ENCODE assay signal across 10 cellular contexts in the genomic region with DNA sequence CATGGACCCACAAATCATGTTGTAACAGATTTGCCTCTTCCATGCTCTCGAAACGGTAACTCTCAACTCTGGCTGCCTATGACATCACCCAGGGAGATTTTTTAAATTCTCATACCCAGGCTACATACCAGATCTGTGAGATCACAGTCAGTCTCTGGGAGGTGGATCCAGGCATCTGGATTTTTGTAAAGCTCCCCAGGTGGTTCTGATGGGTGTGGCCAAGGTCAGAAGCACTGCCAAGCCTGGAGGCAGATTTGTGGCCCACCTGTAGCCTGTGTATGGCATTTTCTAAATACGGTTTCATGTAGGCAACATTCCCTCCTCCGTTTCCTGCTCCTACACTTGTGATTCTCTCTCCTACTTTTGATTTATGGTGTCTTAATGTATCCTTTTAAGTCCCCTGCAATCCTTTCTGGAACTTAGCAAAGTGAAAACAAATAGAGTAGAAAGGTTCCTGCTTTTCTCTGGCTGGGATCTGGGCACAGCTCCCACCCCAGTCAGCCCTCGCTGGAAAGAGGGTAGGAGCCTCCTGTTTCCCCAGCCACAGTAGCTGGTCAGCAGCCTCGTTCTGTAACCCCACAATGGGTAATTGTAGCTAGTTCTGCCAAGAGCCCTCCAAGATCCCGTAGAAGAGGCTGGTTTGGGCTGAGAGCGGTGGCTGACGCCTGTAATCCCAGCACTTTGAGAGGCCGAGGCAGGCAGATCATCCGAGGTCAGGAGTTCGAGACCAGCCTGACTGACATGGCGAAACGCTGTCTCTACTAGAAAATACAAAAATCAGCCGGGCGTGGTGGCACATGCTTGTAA.
DNase-seq lines count a peak whose midpoint lies in the region; ATAC-seq and TF ChIP-seq lines count a peak whose summit lies in the region.
"Had no signal": no experiment of that assay in that cellular context is flagged by ENCODE, and none has a peak within 500 bp of the region (broad histone marks: within the 10 kb centered on the region; RNA-seq: fewer than 3 reads in every experiment).

No MANE protein-coding gene starts in this region.

- TF ChIP-seq RAD21 in SK-N-SH (IDR thresholded peaks at IDR 0.05; ENCODE audit: low read length) = no peak

- no peak for ATAC-seq in mucosa of descending colon
- ATAC-seq in HG02610 (IDR thresholded peaks at IDR 0.05; ENCODE audit: unreplicated experiment) = no peak

- H3F3A ChIP-seq in SK-N-SH (replicated peaks; ENCODE audit: insufficient read depth) = no peaks in the 10 kb centered on the region
- no peaks in the 10 kb centered on the region for H3F3A ChIP-seq in smooth muscle cell (ENCODE audit: low read depth)

- CTCF ChIA-PET in SK-N-SH (lab: Yijun Ruan, JAX) = interaction anchor here (1.5 to 2.4 kb wide), 2 partner anchors 10 to 21 kb away, joined by 3 to 9 read pairs; no protein-coding TSS in a partner anchor

- H4K20me1 ChIP-seq in SK-N-SH (ENCODE audit: insufficient read depth) (no peaks in the 10 kb centered on the region), smooth muscle cell (ENCODE audit: low read depth) (peaks cover 13% of the 10 kb centered on the region)

- intact Hi-C loops in mucosa of descending colon (cut with DNase I, micrococcal nuclease) = no loop called here

- H3K4me1 ChIP-seq in SK-N-SH (ENCODE audit: control insufficient read depth in 1 of 2, insufficient read depth in 2 of 2, low read depth in 1 of 2, low read length in 1 of 2) (peaks cover 14 to 15% of the 10 kb centered on the region in 2 experiments; a peak in 2 of 4 replicates), smooth muscle cell (ENCODE audit: low read depth) (no peaks in the 10 kb centered on the region), mucosa of descending colon (ENCODE audit: low read depth) (no peaks in the 10 kb centered on the region)

- H3K4me2 ChIP-seq in SK-N-SH = peak overlapping the region; percentile 27; the same call in 1 of the 2 replicates
- peak overlapping the region; percentile 35 for H3K4me2 ChIP-seq in smooth muscle cell

- H2AFZ ChIP-seq in SK-N-SH (ENCODE audit: low read depth) (no peak overlapping the region), smooth muscle cell (ENCODE audit: low read depth) (no peak overlapping the region)

- POLR2A ChIA-PET in SK-N-SH (lab: Yijun Ruan, JAX) = no interaction called here

- TF ChIP-seq CTCF in SK-N-SH (IDR thresholded peaks at IDR 0.05) (no peak), smooth muscle cell (IDR thresholded peaks at IDR 0.05; ENCODE audit: borderline replicate concordance, insufficient read depth, poor library complexity, severe bottlenecking) (no peak), mucosa of descending colon (IDR thresholded peaks at IDR 0.05) (no peak)

- H3K4me3 ChIP-seq in SK-N-SH (ENCODE audit: low read depth in 2 of 2, low read length in 1 of 2) (no peak overlapping the region), smooth muscle cell (no peak overlapping the region), mucosa of descending colon (no peak overlapping the region)
- H3K4me3 ChIP-seq: cardiac muscle cell had no signal

- H3K79me2 ChIP-seq in SK-N-SH (ENCODE audit: insufficient read depth) (no peaks in the 10 kb centered on the region), smooth muscle cell (ENCODE audit: low read depth) (no peaks in the 10 kb centered on the region)

- H3K9me2 ChIP-seq in SK-N-SH = no peaks in the 10 kb centered on the region

- 66% methylated on average over 15 of the region's 16 CpGs for WGBS in SK-N-SH (ENCODE audit: low lambda C conversion rate)
- WGBS in smooth muscle cell (ENCODE audit: low lambda C conversion rate) = 58% methylated on average over 16 of the region's 16 CpGs

- H3K27me3 ChIP-seq in SK-N-SH (ENCODE audit: insufficient read depth) (no peaks in the 10 kb centered on the region), smooth muscle cell (ENCODE audit: low read depth) (no peaks in the 10 kb centered on the region)
- H3K27me3 ChIP-seq: cardiac muscle cell had no signal

- H3K36me3 ChIP-seq in SK-N-SH (replicated peaks in 1 of 2; ENCODE audit: control insufficient read depth in 1 of 2, insufficient read depth in 2 of 2, low read length in 1 of 2) (no peaks in the 10 kb centered on the region), smooth muscle cell (ENCODE audit: low read depth) (no peaks in the 10 kb centered on the region), mucosa of descending colon (ENCODE audit: low read depth) (no peaks in the 10 kb centered on the region)
- H3K36me3 ChIP-seq: cardiac muscle cell had no signal

- H3K27ac ChIP-seq in SK-N-SH (ENCODE audit: low read depth in 2 of 2, low read length in 1 of 2) (peak overlapping the region in 1 of 2 experiments; percentile 36; a peak in 2 of 4 replicates), smooth muscle cell (ENCODE audit: low read depth) (peak overlapping the region; percentile 65)
- H3K27ac ChIP-seq: cardiac muscle cell had no signal

- DNase-seq in HCEC 1CT = peak; percentile 79
- no peak for DNase-seq in SK-N-SH
- peak; percentile 54 for DNase-seq in iPS DF 19.7 (ENCODE audit: low read depth, low spot score)
- no peak for DNase-seq in smooth muscle cell (lab: John Stamatoyannopoulos, UW; ENCODE audit: unreplicated experiment)
- no peak for DNase-seq in activated naive CD4-positive, alpha-beta T cell treated with Interleukin-2 at 50 U/mL for 16 hours
- DNase-seq in mucosa of gallbladder (ENCODE audit: low spot score) = no peak
- no peak for DNase-seq in mucosa of descending colon
- DNase-seq: substantia nigra had no signal

- H3K9ac ChIP-seq in SK-N-SH = no peak overlapping the region
- H3K9ac ChIP-seq in smooth muscle cell (ENCODE audit: low read depth) = peak overlapping the region; percentile 43

- H3K9me3 ChIP-seq in SK-N-SH (no peaks in the 10 kb centered on the region), smooth muscle cell (replicated peaks; ENCODE audit: low read depth) (no peaks in the 10 kb centered on the region), mucosa of descending colon (no peaks in the 10 kb centered on the region)

- no peak for TF ChIP-seq EP300 in SK-N-SH (IDR thresholded peaks at IDR 0.05; ENCODE audit: borderline replicate concordance in 1 of 2, low read depth in 1 of 2, low read length in 1 of 2)

TF ChIP-seq in SK-N-SH, 30 proteins besides CTCF, POLR2A, EP300 and RAD21 (continues in another document):
- TF ChIP-seq NFIC (IDR thresholded peaks at IDR 0.05; ENCODE audit: borderline replicate concordance) (no peak), RFX5 (IDR thresholded peaks at IDR 0.05; ENCODE audit: low read length) (no peak), ZBTB33 (IDR thresholded peaks at IDR 0.05; ENCODE audit: borderline replicate concordance, low read depth) (no peak), USF1 (IDR thresholded peaks at IDR 0.05; ENCODE audit: borderline replicate concordance, low read depth) (no peak), POLR2AphosphoS5 (IDR thresholded peaks at IDR 0.05; ENCODE audit: low read depth, low read length) (no peak), PBX3 (IDR thresholded peaks at IDR 0.05) (peak; percentile 29; the same call in 1 of the 2 replicates), GABPA (IDR thresholded peaks at IDR 0.05; ENCODE audit: low read depth) (no peak)
- TF ChIP-seq, protein P1, sequence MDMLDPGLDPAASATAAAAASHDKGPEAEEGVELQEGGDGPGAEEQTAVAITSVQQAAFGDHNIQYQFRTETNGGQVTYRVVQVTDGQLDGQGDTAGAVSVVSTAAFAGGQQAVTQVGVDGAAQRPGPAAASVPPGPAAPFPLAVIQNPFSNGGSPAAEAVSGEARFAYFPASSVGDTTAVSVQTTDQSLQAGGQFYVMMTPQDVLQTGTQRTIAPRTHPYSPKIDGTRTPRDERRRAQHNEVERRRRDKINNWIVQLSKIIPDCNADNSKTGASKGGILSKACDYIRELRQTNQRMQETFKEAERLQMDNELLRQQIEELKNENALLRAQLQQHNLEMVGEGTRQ (IDR thresholded peaks at IDR 0.05; ENCODE audit: borderline replicate concordance, low read depth, low read length) = no peak
- TF ChIP-seq, protein P2, sequence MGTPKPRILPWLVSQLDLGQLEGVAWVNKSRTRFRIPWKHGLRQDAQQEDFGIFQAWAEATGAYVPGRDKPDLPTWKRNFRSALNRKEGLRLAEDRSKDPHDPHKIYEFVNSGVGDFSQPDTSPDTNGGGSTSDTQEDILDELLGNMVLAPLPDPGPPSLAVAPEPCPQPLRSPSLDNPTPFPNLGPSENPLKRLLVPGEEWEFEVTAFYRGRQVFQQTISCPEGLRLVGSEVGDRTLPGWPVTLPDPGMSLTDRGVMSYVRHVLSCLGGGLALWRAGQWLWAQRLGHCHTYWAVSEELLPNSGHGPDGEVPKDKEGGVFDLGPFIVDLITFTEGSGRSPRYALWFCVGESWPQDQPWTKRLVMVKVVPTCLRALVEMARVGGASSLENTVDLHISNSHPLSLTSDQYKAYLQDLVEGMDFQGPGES (IDR thresholded peaks at IDR 0.05; ENCODE audit: low read depth, low read length) = no peak

Comparison
In these comparisons a context has a peak if more than half of its experiments do, and no peak if none do; other contexts are left out.
1. DNase-seq: peak in HCEC 1CT (single experiment) and iPS DF 19.7 (single experiment); none in SK-N-SH (single experiment), smooth muscle cell (single experiment), activated naive CD4-positive, alpha-beta T cell treated with Interleukin-2 at 50 U/mL for 16 hours (single experiment), mucosa of gallbladder (single experiment) and mucosa of descending colon (0 of 3).